Comparison of ENCODE assay signal across 20 cellular contexts in the genomic region with DNA sequence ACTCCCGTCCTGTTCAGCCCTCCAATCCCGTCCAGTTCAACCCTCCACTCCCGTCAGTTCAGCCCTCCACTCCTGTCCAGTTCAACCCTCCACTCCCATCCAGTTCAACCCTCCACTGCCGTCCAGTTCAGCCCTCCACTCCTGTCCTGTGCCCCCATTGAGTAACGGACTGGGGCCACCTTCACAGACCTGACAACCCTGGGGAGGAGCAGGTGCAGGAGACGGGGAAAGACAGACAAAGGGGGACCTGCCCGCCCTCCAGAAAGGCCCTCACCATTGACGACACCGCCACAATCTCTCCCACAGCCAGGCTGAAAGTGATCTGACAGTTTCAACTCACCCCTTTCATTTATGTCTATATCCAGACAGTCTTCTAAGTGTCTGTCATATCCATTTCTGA.
DNase-seq lines count a peak whose midpoint lies in the region; ATAC-seq and TF ChIP-seq lines count a peak whose summit lies in the region.
"Had no signal": no experiment of that assay in that cellular context is flagged by ENCODE, and none has a peak within 500 bp of the region (broad histone marks: within the 10 kb centered on the region; RNA-seq: fewer than 3 reads in every experiment).

No MANE protein-coding gene starts in this region.

- H3K27ac Mint-ChIP-seq in MCF 10A (ENCODE audit: low read depth, unreplicated experiment), result peak overlapping the region; percentile 28
- peak overlapping the region; percentile 65 for H3K27ac Mint-ChIP-seq in T-helper 17 cell
- H3K27ac Mint-ChIP-seq in stimulated activated effector memory CD8-positive, alpha-beta T cell treated with anti-CD3 and anti-CD28 coated beads, Interleukin-12 subunit alpha, Interleukin-12 subunit beta, amount 100 ng/mL, for 72 hours, result peak overlapping the region; percentile 46
- no peak overlapping the region for H3K27ac Mint-ChIP-seq in activated CD8-positive, alpha-beta T cell treated with anti-CD3 and anti-CD28 coated beads, Interleukin-2, amount 10 ng/mL, durations not matched to agents 7 days and 5 days
- H3K27ac Mint-ChIP-seq: IgD-negative memory B cell had no signal

- no peak for TF ChIP-seq POLR2A in breast epithelium (IDR thresholded peaks at IDR 0.05)

- H3K36me3 ChIP-seq in breast epithelium (no peaks in the 10 kb centered on the region), lower lobe of right lung (peaks cover 4% of the 10 kb centered on the region)
- H3K36me3 ChIP-seq: SJCRH30 had no signal

- CTCF ChIA-PET in MCF 10A (lab: Yijun Ruan, JAX) (interaction anchor here (0.6 kb wide), 1 partner anchor 166 kb away, joined by 3 read pairs; no protein-coding TSS in a partner anchor), RWPE1 (lab: Yijun Ruan, JAX) (no interaction called here)
- CTCF ChIA-PET in activated CD8-positive, alpha-beta T cell treated with anti-CD3 and anti-CD28 coated beads, Interleukin-2, amount 10 ng/mL, durations not matched to agents 7 days and 5 days (lab: Charles Lee), result no interaction called here

- intact Hi-C loops in MCF 10A (cut with micrococcal nuclease) (loop anchor here (10.0 kb wide), 1 partner anchor 1451 kb away; no protein-coding TSS in a partner anchor), breast epithelium (cut with DNase I; ENCODE audit: low total_unique reads) (no loop called here), lower lobe of right lung (cut with DNase I) (no loop called here)

- H3K27ac ChIP-seq in breast epithelium (no peak overlapping the region), lower lobe of right lung (no peak overlapping the region), RWPE1 (no peak overlapping the region)
- H3K27ac ChIP-seq: C4-2B, HL-60, SJCRH30 had no signal

- ATAC-seq in T-helper 17 cell (no peak), lower lobe of right lung (no peak), HG03196 (IDR thresholded peaks at IDR 0.05; ENCODE audit: unreplicated experiment) (no peak)
- no peak for ATAC-seq in stimulated activated effector memory CD8-positive, alpha-beta T cell treated with anti-CD3 and anti-CD28 coated beads, Interleukin-12 subunit alpha, Interleukin-12 subunit beta, amount 100 ng/mL, for 72 hours
- no peak for ATAC-seq in activated CD8-positive, alpha-beta T cell treated with anti-CD3 and anti-CD28 coated beads, Interleukin-2, amount 10 ng/mL, durations not matched to agents 7 days and 5 days

- H3K4me1 ChIP-seq in breast epithelium (no peaks in the 10 kb centered on the region), lower lobe of right lung (peaks cover 10% of the 10 kb centered on the region)

- TF ChIP-seq CTCF in MCF 10A (IDR thresholded peaks at IDR 0.05; ENCODE audit: unreplicated experiment), result no peak
- TF ChIP-seq CTCF in breast epithelium (IDR thresholded peaks at IDR 0.05), result no peak
- no peak for TF ChIP-seq CTCF in lower lobe of right lung (IDR thresholded peaks at IDR 0.05)
- no peak for TF ChIP-seq CTCF in RWPE1 (conservative IDR thresholded peaks at IDR 0.05; ENCODE audit: low read depth)

- H3K4me3 ChIP-seq in breast epithelium (no peak overlapping the region), lower lobe of right lung (no peak overlapping the region)
- H3K4me3 ChIP-seq: SJCRH30 had no signal

- H3K9me3 ChIP-seq in breast epithelium (no peaks in the 10 kb centered on the region), T-helper 17 cell (ENCODE audit: control insufficient read depth, low read length, poor library complexity, severe bottlenecking) (no peaks in the 10 kb centered on the region), lower lobe of right lung (no peaks in the 10 kb centered on the region)
- H3K9me3 ChIP-seq: SJCRH30 had no signal

- DNase-seq in MCF 10A (ENCODE audit: unreplicated experiment) (no peak), breast epithelium (ENCODE audit: low spot score in 2 of 2) (no peak), T-helper 17 cell (no peak), lower lobe of right lung (peak; percentile 32), RWPE1 (ENCODE audit: low spot score) (no peak)
- no peak for DNase-seq in stimulated activated effector memory CD8-positive, alpha-beta T cell treated with anti-CD3 and anti-CD28 coated beads, Interleukin-12 subunit alpha, Interleukin-12 subunit beta, amount 100 ng/mL, for 72 hours (ENCODE audit: low spot score in 2 of 2)
- DNase-seq in activated CD8-positive, alpha-beta T cell treated with anti-CD3 and anti-CD28 coated beads, Interleukin-2, amount 10 ng/mL, durations not matched to agents 7 days and 5 days, result no peak
- DNase-seq: DMS53, H9, MV-4-11, NCI-H1417 treated with DMSO at 0.1 percent for 48 hours, NCI-H1930, NCI-H2171 treated with DMSO at 0.1 percent for 48 hours, OCI-M1, RPMI8226, SJCRH30 had no signal

- no peaks in the 10 kb centered on the region for H3K27me3 Mint-ChIP-seq in MCF 10A (ENCODE audit: insufficient read depth, unreplicated experiment)
- no peaks in the 10 kb centered on the region for H3K27me3 Mint-ChIP-seq in T-helper 17 cell
- H3K27me3 Mint-ChIP-seq in activated CD8-positive, alpha-beta T cell treated with anti-CD3 and anti-CD28 coated beads, Interleukin-2, amount 10 ng/mL, durations not matched to agents 7 days and 5 days (ENCODE audit: low read depth), result no peaks in the 10 kb centered on the region
- H3K27me3 Mint-ChIP-seq: IgD-negative memory B cell had no signal

- H3K4me1 Mint-ChIP-seq in MCF 10A (ENCODE audit: insufficient read depth, unreplicated experiment) (no peaks in the 10 kb centered on the region), T-helper 17 cell (peaks cover 25% of the 10 kb centered on the region)
- peaks cover 49% of the 10 kb centered on the region for H3K4me1 Mint-ChIP-seq in stimulated activated effector memory CD8-positive, alpha-beta T cell treated with anti-CD3 and anti-CD28 coated beads, Interleukin-12 subunit alpha, Interleukin-12 subunit beta, amount 100 ng/mL, for 72 hours
- H3K4me1 Mint-ChIP-seq in activated CD8-positive, alpha-beta T cell treated with anti-CD3 and anti-CD28 coated beads, Interleukin-2, amount 10 ng/mL, durations not matched to agents 7 days and 5 days (ENCODE audit: low read depth), result peaks cover 7% of the 10 kb centered on the region

- peaks cover 4% of the 10 kb centered on the region for H3K36me3 Mint-ChIP-seq in MCF 10A (ENCODE audit: insufficient read depth, unreplicated experiment)
- H3K36me3 Mint-ChIP-seq in T-helper 17 cell (ENCODE audit: low read depth), result no peaks in the 10 kb centered on the region
- H3K36me3 Mint-ChIP-seq in stimulated activated effector memory CD8-positive, alpha-beta T cell treated with anti-CD3 and anti-CD28 coated beads, Interleukin-12 subunit alpha, Interleukin-12 subunit beta, amount 100 ng/mL, for 72 hours, result peaks cover 22% of the 10 kb centered on the region
- peaks cover 2% of the 10 kb centered on the region for H3K36me3 Mint-ChIP-seq in activated CD8-positive, alpha-beta T cell treated with anti-CD3 and anti-CD28 coated beads, Interleukin-2, amount 10 ng/mL, durations not matched to agents 7 days and 5 days (ENCODE audit: low read depth)

- H3K4me3 Mint-ChIP-seq in MCF 10A (ENCODE audit: unreplicated experiment) (no peak overlapping the region), T-helper 17 cell (peak overlapping the region; percentile 33)
- no peak overlapping the region for H3K4me3 Mint-ChIP-seq in stimulated activated effector memory CD8-positive, alpha-beta T cell treated with anti-CD3 and anti-CD28 coated beads, Interleukin-12 subunit alpha, Interleukin-12 subunit beta, amount 100 ng/mL, for 72 hours
- H3K4me3 Mint-ChIP-seq in activated CD8-positive, alpha-beta T cell treated with anti-CD3 and anti-CD28 coated beads, Interleukin-2, amount 10 ng/mL, durations not matched to agents 7 days and 5 days, result no peak overlapping the region
- H3K4me3 Mint-ChIP-seq: H9, IgD-negative memory B cell had no signal

- H3K27me3 ChIP-seq in breast epithelium (no peaks in the 10 kb centered on the region), lower lobe of right lung (ENCODE audit: low read depth) (no peaks in the 10 kb centered on the region)
- H3K27me3 ChIP-seq: SJCRH30 had no signal

- no peaks in the 10 kb centered on the region for H3K9me3 Mint-ChIP-seq in MCF 10A (ENCODE audit: unreplicated experiment)
- H3K9me3 Mint-ChIP-seq in stimulated activated effector memory CD8-positive, alpha-beta T cell treated with anti-CD3 and anti-CD28 coated beads, Interleukin-12 subunit alpha, Interleukin-12 subunit beta, amount 100 ng/mL, for 72 hours, result no peaks in the 10 kb centered on the region
- no peaks in the 10 kb centered on the region for H3K9me3 Mint-ChIP-seq in activated CD8-positive, alpha-beta T cell treated with anti-CD3 and anti-CD28 coated beads, Interleukin-2, amount 10 ng/mL, durations not matched to agents 7 days and 5 days (ENCODE audit: insufficient read depth)
- H3K9me3 Mint-ChIP-seq: H9, IgD-negative memory B cell had no signal

- BruUV-seq in MCF 10A (replicated peaks; lab: Mats Ljungman, UMichigan), result no TSS peak

- POLR2A ChIA-PET in MCF 10A (lab: Yijun Ruan, JAX), result no interaction called here
- POLR2A ChIA-PET in RWPE1 (lab: Yijun Ruan, JAX; ENCODE audit: low non-redundant PET), result no interaction called here
- POLR2A ChIA-PET in activated CD8-positive, alpha-beta T cell treated with anti-CD3 and anti-CD28 coated beads, Interleukin-2, amount 10 ng/mL, durations not matched to agents 7 days and 5 days (lab: Charles Lee), result no interaction called here
